In genomic region chr18:75088622-75089211, GRCh38 we compare ENCODE assay signal across 17 cellular contexts.
"Had no signal": no experiment of that assay in that cellular context is flagged by ENCODE, and none has a peak within 500 bp of the region (broad histone marks: within the 10 kb centered on the region; RNA-seq: fewer than 3 reads in every experiment).

No MANE protein-coding gene starts in this region.

- H3K4me1 ChIP-seq: colonic mucosa, gastrocnemius medialis, suprapubic skin had no signal

- H3K27me3 ChIP-seq: brain microvascular endothelial cell, colonic mucosa, gastrocnemius medialis, suprapubic skin had no signal

- H3K4me3 ChIP-seq: colonic mucosa, gastrocnemius medialis, suprapubic skin had no signal

- DNase-seq: activated CD4-positive, CD25-positive, alpha-beta regulatory T cell treated with anti-CD3 and anti-CD28 coated beads, Interleukin-2, amount 50 U/mL, for 72 hours; activated naive CD4-positive, alpha-beta T cell treated with anti-CD3 and anti-CD28 coated beads, Interleukin-2, amount 10 ng/mL, durations not matched to agents 7 days and 5 days; activated naive CD8-positive, alpha-beta T cell treated with anti-CD3 and anti-CD28 coated beads, Interleukin-2, amount 50 U/mL, for 24 hours; activated T-cell treated with anti-CD3 and anti-CD28 coated beads, Interleukin-2, amount 50 U/mL, for 1 hour; anterior cingulate cortex; brain microvascular endothelial cell; colonic mucosa; gastrocnemius medialis; stimulated activated CD4-positive, alpha-beta T cell treated with anti-CD3 and anti-CD28 coated beads, Interleukin-12 subunit alpha, Interleukin-12 subunit beta, amount 100 ng/mL, for 4 hours; stimulated activated CD4-positive, alpha-beta T cell treated with anti-CD3 and anti-CD28 coated beads, Interleukin-1b, Interleukin-23, amount 100 ng/mL, for 48 hours; SW 1271; T-helper 2 cell; trophoblast cell had no signal

- ATAC-seq: activated naive CD8-positive, alpha-beta T cell treated with anti-CD3 and anti-CD28 coated beads, Interleukin-2, amount 50 U/mL, for 24 hours; activated T-helper 17 cell treated with anti-CD3 and anti-CD28 coated beads, Interleukin-2, amount 50 U/mL, for 72 hours; gastrocnemius medialis; left lobe of liver had no signal

- H3K9me3 ChIP-seq: colonic mucosa, gastrocnemius medialis, suprapubic skin had no signal

- H3K27ac ChIP-seq: brain microvascular endothelial cell, colonic mucosa, gastrocnemius medialis, suprapubic skin, VCaP had no signal

- H3K36me3 ChIP-seq: brain microvascular endothelial cell, colonic mucosa, gastrocnemius medialis, suprapubic skin had no signal
